Comparison of ENCODE assay signal across 13 cellular contexts in the genomic region with DNA sequence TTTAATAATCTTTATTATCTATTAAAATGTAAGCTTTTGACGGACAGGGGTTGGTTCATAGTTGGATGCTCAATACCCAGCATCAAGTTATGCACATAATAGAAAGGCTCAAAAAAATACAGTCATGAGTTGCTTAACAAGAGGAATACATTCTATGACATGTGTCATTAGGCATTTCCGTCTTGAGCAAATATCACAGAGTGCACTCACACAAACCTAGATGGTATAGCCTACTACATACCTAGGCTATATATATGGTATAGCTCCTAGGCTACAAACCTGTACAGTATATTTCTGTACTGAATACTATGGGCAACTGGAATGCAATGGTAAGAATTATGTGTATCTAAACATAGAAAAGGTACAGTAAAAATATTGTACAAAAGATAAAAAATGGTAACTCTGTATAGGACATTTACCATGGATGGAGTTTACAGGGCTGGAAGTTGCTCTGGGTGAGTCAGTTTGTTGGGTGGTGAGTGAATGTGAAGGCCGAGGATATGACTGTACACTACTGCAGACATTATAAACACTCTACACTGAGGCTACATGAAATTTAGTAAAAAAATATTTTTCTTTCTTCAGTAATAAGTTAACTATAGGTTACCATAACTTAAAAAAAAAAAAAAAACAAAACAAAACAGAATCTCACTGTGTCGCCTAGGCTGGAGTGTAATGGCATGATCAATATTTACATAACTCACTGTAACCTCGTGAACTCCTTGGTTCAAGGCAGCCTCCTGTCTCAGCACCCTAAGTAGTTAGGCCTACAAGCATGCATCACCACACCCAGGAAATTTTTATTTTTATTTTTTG.
DNase-seq lines count a peak whose midpoint lies in the region; ATAC-seq, FAIRE-seq and TF ChIP-seq lines count a peak whose summit lies in the region.
"Had no signal": no experiment of that assay in that cellular context is flagged by ENCODE, and none has a peak within 500 bp of the region (broad histone marks: within the 10 kb centered on the region; RNA-seq: fewer than 3 reads in every experiment).

No MANE protein-coding gene starts in this region.

- peaks cover 53% of the 10 kb centered on the region for H3K36me3 ChIP-seq in K562 (ENCODE audit: control insufficient read depth, insufficient read depth, low read length)
- no peaks in the 10 kb centered on the region for H3K36me3 ChIP-seq in kidney epithelial cell (ENCODE audit: control insufficient read depth, insufficient read depth, low read length)
- H3K36me3 ChIP-seq: HAP-1 had no signal

- H3K27ac Mint-ChIP-seq in activated CD8-positive, alpha-beta T cell treated with anti-CD3 and anti-CD28 coated beads for 36 hours: no peak overlapping the region
- H3K27ac Mint-ChIP-seq: activated naive CD8-positive, alpha-beta T cell; B cell had no signal

- H2AFZ ChIP-seq in K562 (ENCODE audit: low read depth, low read length): no peak overlapping the region

- 0 out of 3 replicates have a peak, but pooled peaks have one; percentile 16 for ATAC-seq in K562
- ATAC-seq in activated CD8-positive, alpha-beta T cell treated with anti-CD3 and anti-CD28 coated beads for 36 hours: no peak

- no peak for TF ChIP-seq RAD21 in K562 (CRISPR knock-in tag; conservative IDR thresholded peaks at IDR 0.05 in 1 of 2, IDR thresholded peaks at IDR 0.05 in 1 of 2)

- no TSS peak for BruUV-seq in K562 (replicated peaks; lab: Mats Ljungman, UMichigan)

- TF ChIP-seq POLR2A in K562 (conservative IDR thresholded peaks at IDR 0.05): no peak

- H3K9me3 ChIP-seq in AG04450 (ENCODE audit: control insufficient read depth, insufficient read depth, low read length) (no peaks in the 10 kb centered on the region), K562 (replicated peaks; ENCODE audit: control insufficient read depth, insufficient read depth, low read depth, low read length) (no peaks in the 10 kb centered on the region)
- H3K9me3 ChIP-seq: HAP-1 had no signal

- CTCF ChIA-PET in AG04450 (lab: Charles Lee) (no interaction called here), K562 (lab: Yijun Ruan, JAX; ENCODE audit: low intra/inter-chr PET ratio) (no interaction called here)
- CTCF ChIA-PET in activated CD8-positive, alpha-beta T cell treated with anti-CD3 and anti-CD28 coated beads for 36 hours (lab: Charles Lee): no interaction called here

- in situ Hi-C loops in K562 (cut with MboI): no loop called here

- WGBS in K562 (ENCODE audit: insufficient coverage, low coverage, missing lambda C conversion rate): 90% methylated on average over 4 of the region's 5 CpGs

- TF ChIP-seq EP300 in K562 (IDR thresholded peaks at IDR 0.05; ENCODE audit: low read length): no peak

- no peaks in the 10 kb centered on the region for H3K9me1 ChIP-seq in K562 (ENCODE audit: control insufficient read depth, insufficient read depth, low read length)

- H3K79me2 ChIP-seq in K562 (ENCODE audit: control insufficient read depth, insufficient read depth, low read length): no peaks in the 10 kb centered on the region

- TF ChIP-seq CTCF in AG04450 (IDR thresholded peaks at IDR 0.05; ENCODE audit: low read depth, low read length) (no peak), K562 (IDR thresholded peaks at IDR 0.05 in 2 of 3, conservative IDR thresholded peaks at IDR 0.05 in 1 of 3; ENCODE audit: insufficient read depth in 2 of 3, low read depth in 1 of 3, low read length in 3 of 3) (no peak), kidney epithelial cell (IDR thresholded peaks at IDR 0.05; ENCODE audit: insufficient read depth, low read length, poor library complexity, severe bottlenecking) (no peak)
- no peak for TF ChIP-seq CTCF in activated CD8-positive, alpha-beta T cell treated with anti-CD3 and anti-CD28 coated beads for 36 hours (IDR thresholded peaks at IDR 0.05)

- no peaks in the 10 kb centered on the region for H3K9me3 Mint-ChIP-seq in activated CD8-positive, alpha-beta T cell treated with anti-CD3 and anti-CD28 coated beads for 36 hours

- H3K4me1 Mint-ChIP-seq in activated CD8-positive, alpha-beta T cell treated with anti-CD3 and anti-CD28 coated beads for 36 hours (ENCODE audit: low read depth): no peaks in the 10 kb centered on the region

- no peaks in the 10 kb centered on the region; the same call in 1 of the 2 replicates for H4K20me1 ChIP-seq in K562 (replicated peaks; ENCODE audit: control insufficient read depth, insufficient read depth, low read length)

- no peaks in the 10 kb centered on the region; a peak in 1 of 5 replicates for H3K4me1 ChIP-seq in K562 (replicated peaks in 1 of 2; ENCODE audit: control insufficient read depth in 2 of 2, insufficient read depth in 2 of 2, low read length in 2 of 2)
- H3K4me1 ChIP-seq: HAP-1 had no signal

- DNase-seq in AG04450 (ENCODE audit: low read depth, low spot score) (peak; percentile 52), HuH-7 (ENCODE audit: low spot score) (peak; percentile 5), K562 (ENCODE audit: extremely low read depth in 1 of 4, low spot score in 3 of 4) (no peak), kidney epithelial cell (ENCODE audit: low read depth) (peak; percentile 37)
- DNase-seq in stimulated activated CD4-positive, alpha-beta T cell treated with anti-CD3 and anti-CD28 coated beads, Interleukin-12 subunit alpha, Interleukin-12 subunit beta, amount 100 ng/mL, for 4 hours: no peak
- DNase-seq in stimulated activated CD4-positive, alpha-beta T cell treated with anti-CD3 and anti-CD28 coated beads, Interleukin-4, amount 100 ng/mL, for 24 hours: no peak
- no peak for DNase-seq in activated CD8-positive, alpha-beta T cell treated with anti-CD3 and anti-CD28 coated beads for 36 hours
- no peak for DNase-seq in stimulated activated naive CD4-positive, alpha-beta T cell treated with Interleukin-2 at 50 U/mL for 16 hours (lab: John Stamatoyannopoulos, UW)
- DNase-seq: kidney, NCI-H1092 had no signal

- no peaks in the 10 kb centered on the region for H3K27me3 Mint-ChIP-seq in activated CD8-positive, alpha-beta T cell treated with anti-CD3 and anti-CD28 coated beads for 36 hours
- H3K27me3 Mint-ChIP-seq: activated naive CD8-positive, alpha-beta T cell; B cell had no signal

- POLR2A ChIA-PET in AG04450 (lab: Yijun Ruan, JAX): no interaction called here
- POLR2A ChIA-PET in K562 (lab: Yijun Ruan, JAX): no interaction called here
- POLR2A ChIA-PET in activated CD8-positive, alpha-beta T cell treated with anti-CD3 and anti-CD28 coated beads for 36 hours (lab: Charles Lee): no interaction called here

- H3K27me3 ChIP-seq in AG04450 (ENCODE audit: control insufficient read depth, insufficient read depth, low read length): no peaks in the 10 kb centered on the region
- H3K27me3 ChIP-seq in K562 (ENCODE audit: control insufficient read depth in 2 of 2, insufficient read depth in 2 of 2, low read length in 2 of 2): no peaks in the 10 kb centered on the region
- H3K27me3 ChIP-seq in kidney epithelial cell (ENCODE audit: control insufficient read depth, insufficient read depth, low read length): no peaks in the 10 kb centered on the region

- peaks cover 35% of the 10 kb centered on the region for H3K36me3 Mint-ChIP-seq in activated CD8-positive, alpha-beta T cell treated with anti-CD3 and anti-CD28 coated beads for 36 hours (ENCODE audit: low read depth)

- H3K27ac ChIP-seq in AG04450 (ENCODE audit: low read depth, low read length) (peak overlapping the region; percentile 73), K562 (ENCODE audit: extremely low read depth, low read depth, low read length) (no peak overlapping the region)

- H3K4me2 ChIP-seq in K562 (ENCODE audit: insufficient read depth, low read length): no peak overlapping the region

- FAIRE-seq in K562 (lab: Jason Lieb, UNC): no peak

- intact Hi-C loops in K562 (cut with micrococcal nuclease): no loop called here
- intact Hi-C loops in activated CD8-positive, alpha-beta T cell treated with anti-CD3 and anti-CD28 coated beads for 36 hours (cut with micrococcal nuclease): no loop called here

- H3K4me3 Mint-ChIP-seq in activated CD8-positive, alpha-beta T cell treated with anti-CD3 and anti-CD28 coated beads for 36 hours: no peak overlapping the region
- H3K4me3 Mint-ChIP-seq: activated naive CD8-positive, alpha-beta T cell; B cell had no signal

- H3K4me3 ChIP-seq in AG04450 (ENCODE audit: low read depth, low read length) (no peak overlapping the region), K562 (no peak overlapping the region), kidney epithelial cell (ENCODE audit: low read depth, low read length) (no peak overlapping the region)
- H3K4me3 ChIP-seq: HAP-1 had no signal

- no peak overlapping the region for H3K9ac ChIP-seq in K562 (ENCODE audit: insufficient read depth in 1 of 2, low read depth in 2 of 2, low read length in 2 of 2)

TF ChIP-seq in K562, 482 proteins besides CTCF, POLR2A, EP300 and RAD21 (continues in another document):
- TF ChIP-seq ZSCAN32 (CRISPR knock-in tag; IDR thresholded peaks at IDR 0.05) (no peak), RFX1 (IDR thresholded peaks at IDR 0.05) (no peak), DPF2 (IDR thresholded peaks at IDR 0.05) (no peak), ZNF431 (CRISPR knock-in tag; IDR thresholded peaks at IDR 0.05) (no peak), NFYB (IDR thresholded peaks at IDR 0.05; ENCODE audit: extremely low read depth, insufficient read length) (no peak), NFRKB (IDR thresholded peaks at IDR 0.05; ENCODE audit: low read depth) (no peak), ZNF121 (CRISPR knock-in tag; conservative IDR thresholded peaks at IDR 0.05) (no peak), ZNF232 (CRISPR knock-in tag; IDR thresholded peaks at IDR 0.05) (no peak), TCF7L2 (IDR thresholded peaks at IDR 0.05; ENCODE audit: low read depth, low read length) (no peak), TFAM (CRISPR knock-in tag; conservative IDR thresholded peaks at IDR 0.05) (no peak), MTA1 (IDR thresholded peaks at IDR 0.05; ENCODE audit: borderline replicate concordance) (no peak)
- TF ChIP-seq, protein P1, sequence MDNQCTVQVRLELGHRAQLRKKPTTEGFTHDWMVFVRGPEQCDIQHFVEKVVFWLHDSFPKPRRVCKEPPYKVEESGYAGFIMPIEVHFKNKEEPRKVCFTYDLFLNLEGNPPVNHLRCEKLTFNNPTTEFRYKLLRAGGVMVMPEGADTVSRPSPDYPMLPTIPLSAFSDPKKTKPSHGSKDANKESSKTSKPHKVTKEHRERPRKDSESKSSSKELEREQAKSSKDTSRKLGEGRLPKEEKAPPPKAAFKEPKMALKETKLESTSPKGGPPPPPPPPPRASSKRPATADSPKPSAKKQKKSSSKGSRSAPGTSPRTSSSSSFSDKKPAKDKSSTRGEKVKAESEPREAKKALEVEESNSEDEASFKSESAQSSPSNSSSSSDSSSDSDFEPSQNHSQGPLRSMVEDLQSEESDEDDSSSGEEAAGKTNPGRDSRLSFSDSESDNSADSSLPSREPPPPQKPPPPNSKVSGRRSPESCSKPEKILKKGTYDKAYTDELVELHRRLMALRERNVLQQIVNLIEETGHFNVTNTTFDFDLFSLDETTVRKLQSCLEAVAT (IDR thresholded peaks at IDR 0.05): no peak

Comparison
In these comparisons a context has a peak if more than half of its experiments do, and no peak if none do; other contexts are left out.
1. DNase-seq: peak in AG04450 (single experiment), HuH-7 (single experiment) and kidney epithelial cell (single experiment); none in K562 (0 of 4), stimulated activated CD4-positive, alpha-beta T cell treated with anti-CD3 and anti-CD28 coated beads, Interleukin-12 subunit alpha, Interleukin-12 subunit beta, amount 100 ng/mL, for 4 hours (single experiment), stimulated activated CD4-positive, alpha-beta T cell treated with anti-CD3 and anti-CD28 coated beads, Interleukin-4, amount 100 ng/mL, for 24 hours (single experiment), activated CD8-positive, alpha-beta T cell treated with anti-CD3 and anti-CD28 coated beads for 36 hours (single experiment) and stimulated activated naive CD4-positive, alpha-beta T cell treated with Interleukin-2 at 50 U/mL for 16 hours (single experiment).